In genomic region chr1:1225913-1226312, GRCh38 we compare ENCODE assay signal across 18 cellular contexts. TPM values are rescaled to one million over a fixed set of nuclear protein-coding genes. Genes with fewer than 3 reads are reported as not detected.
"Had no signal": no experiment of that assay in that cellular context is flagged by ENCODE, and none has a peak within 500 bp of the region (broad histone marks: within the 10 kb centered on the region; RNA-seq: fewer than 3 reads in every experiment).

No MANE protein-coding gene starts in this region.

- FAIRE-seq: endothelial cell of umbilical vein, islet of Langerhans had no signal

- H3K27ac Mint-ChIP-seq: stimulated activated naive CD8-positive, alpha-beta T cell treated with anti-CD3 and anti-CD28 coated beads, Interleukin-15, Interleukin-2, amounts not matched to agents 100 ng/mL and 50 ng/mL, for 24 hours had no signal

- H3K27me3 ChIP-seq: breast epithelium, colonic mucosa, heart right ventricle, testis had no signal

- H3K4me3 ChIP-seq: breast epithelium, colonic mucosa, heart right ventricle, mucosa of descending colon, testis had no signal

- DNase-seq: activated CD8-positive, alpha-beta memory T cell treated with anti-CD3 and anti-CD28 coated beads for 24 hours; activated effector memory CD4-positive, alpha-beta T cell treated with Interleukin-2 at 50 U/mL for 16 hours; aorta; colonic mucosa; foreskin melanocyte; heart right ventricle; mammary epithelial cell; naive thymus-derived CD8-positive, alpha-beta T cell; occipital lobe; stimulated activated CD4-positive, alpha-beta T cell treated with anti-CD3 and anti-CD28 coated beads, Interleukin-4, amount 100 ng/mL, for 1 hour; stimulated activated CD8-positive, alpha-beta memory T cell treated with anti-CD3 and anti-CD28 coated beads, Interleukin-4, amount 100 ng/mL, for 48 hours; testis had no signal

- H3K4me3 Mint-ChIP-seq: stimulated activated naive CD8-positive, alpha-beta T cell treated with anti-CD3 and anti-CD28 coated beads, Interleukin-15, Interleukin-2, amounts not matched to agents 100 ng/mL and 50 ng/mL, for 24 hours had no signal

- H3K9me3 ChIP-seq: breast epithelium, colonic mucosa, heart right ventricle, mucosa of descending colon, testis had no signal

- ATAC-seq: naive thymus-derived CD8-positive, alpha-beta T cell had no signal

- H3K9me3 Mint-ChIP-seq: naive thymus-derived CD8-positive, alpha-beta T cell; stimulated activated naive CD8-positive, alpha-beta T cell treated with anti-CD3 and anti-CD28 coated beads, Interleukin-15, Interleukin-2, amounts not matched to agents 100 ng/mL and 50 ng/mL, for 24 hours had no signal

- H3K27ac ChIP-seq: breast epithelium, colonic mucosa, heart right ventricle, testis had no signal

- H3K27me3 Mint-ChIP-seq: naive thymus-derived CD8-positive, alpha-beta T cell; stimulated activated naive CD8-positive, alpha-beta T cell treated with anti-CD3 and anti-CD28 coated beads, Interleukin-15, Interleukin-2, amounts not matched to agents 100 ng/mL and 50 ng/mL, for 24 hours had no signal

RNA-seq across cellular contexts. Expression of gene TNFRSF4, which starts 12.0 kb away (rescaled TPM):
- total RNA-seq: occipital lobe had no signal
- polyA plus RNA-seq: mammary epithelial cell had no signal

RNA-seq across cellular contexts. Expression of gene TNFRSF18, which starts 19.5 kb away (rescaled TPM):
- total RNA-seq: endothelial cell of umbilical vein, occipital lobe, pulmonary artery endothelial cell, testis had no signal
- polyA plus RNA-seq: endothelial cell of umbilical vein, mammary epithelial cell had no signal

RNA-seq across cellular contexts. Expression of gene C1QTNF12, which starts 20.6 kb away (rescaled TPM):
- total RNA-seq: occipital lobe had no signal
